In the genomic region with DNA sequence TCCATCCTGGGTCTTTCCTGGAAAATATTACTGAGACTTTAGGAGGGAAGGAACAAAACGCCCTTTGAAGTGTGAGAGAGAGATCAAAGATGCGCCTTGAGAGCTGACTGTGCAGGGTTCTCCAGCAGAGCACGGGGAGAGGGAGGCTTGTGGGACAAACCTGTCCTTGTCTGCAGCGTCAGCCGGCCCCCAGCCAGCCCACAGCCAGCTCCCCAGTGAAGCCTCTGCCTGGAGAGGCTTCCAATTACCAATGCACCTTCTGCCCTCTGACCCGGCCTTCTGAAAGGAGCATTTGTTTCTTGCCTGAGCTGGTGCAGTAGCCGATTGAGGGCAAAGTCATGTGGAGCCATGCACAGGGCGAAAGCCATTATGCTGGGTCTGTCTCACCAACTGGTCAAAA, we compare ENCODE assay signal across 23 cellular contexts.
"Had no signal": no experiment of that assay in that cellular context is flagged by ENCODE, and none has a peak within 500 bp of the region (broad histone marks: within the 10 kb centered on the region; RNA-seq: fewer than 3 reads in every experiment).

No MANE protein-coding gene starts in this region.

- H3K4me2 ChIP-seq: smooth muscle cell had no signal

- H3K27ac ChIP-seq: breast epithelium, gastroesophageal sphincter, prostate gland, suprapubic skin, upper lobe of left lung had no signal

- H3K4me3 Mint-ChIP-seq: activated CD8-positive, alpha-beta memory T cell treated with anti-CD3 and anti-CD28 coated beads, Interleukin-2, amount 10 ng/mL, durations not matched to agents 7 days and 5 days; activated naive CD8-positive, alpha-beta T cell treated with anti-CD3 and anti-CD28 coated beads, Interleukin-2, amount 10 ng/mL, durations not matched to agents 7 days and 5 days; dendritic cell treated with granulocyte-macrophage colony-stimulating factor and Interleukin-4, amounts not matched to agents 40 ng/mL and 50 ng/mL, for 4 days; stimulated activated naive CD8-positive, alpha-beta T cell treated with anti-CD3 and anti-CD28 coated beads, Interleukin-15, Interleukin-2, amounts not matched to agents 100 ng/mL and 50 ng/mL, for 24 hours; T-helper 2 cell treated with Interferon-gamma antibody and Interleukin-4, amounts not matched to agents 5 μg/mL and 100 μg/mL, for 36 hours had no signal

- FAIRE-seq: islet of Langerhans had no signal

- H3K27ac Mint-ChIP-seq: activated CD8-positive, alpha-beta memory T cell treated with anti-CD3 and anti-CD28 coated beads, Interleukin-2, amount 10 ng/mL, durations not matched to agents 7 days and 5 days; dendritic cell treated with granulocyte-macrophage colony-stimulating factor and Interleukin-4, amounts not matched to agents 40 ng/mL and 50 ng/mL, for 4 days; stimulated activated naive CD8-positive, alpha-beta T cell treated with anti-CD3 and anti-CD28 coated beads, Interleukin-15, Interleukin-2, amounts not matched to agents 100 ng/mL and 50 ng/mL, for 24 hours; T-helper 2 cell treated with Interferon-gamma antibody and Interleukin-4, amounts not matched to agents 5 μg/mL and 100 μg/mL, for 36 hours had no signal

- H3K4me1 ChIP-seq: breast epithelium, gastroesophageal sphincter, prostate gland, upper lobe of left lung had no signal

- H3K9me3 Mint-ChIP-seq: T-helper 2 cell treated with Interferon-gamma antibody and Interleukin-4, amounts not matched to agents 5 μg/mL and 100 μg/mL, for 36 hours had no signal

- H3K9me3 ChIP-seq: breast epithelium, gastroesophageal sphincter, prostate gland, suprapubic skin, upper lobe of left lung had no signal

- H3K36me3 ChIP-seq: breast epithelium, gastroesophageal sphincter, prostate gland, suprapubic skin, upper lobe of left lung had no signal

- DNase-seq: activated CD4-positive, CD25-positive, alpha-beta regulatory T cell treated with anti-CD3 and anti-CD28 coated beads, Interleukin-2, amount 50 U/mL, for 72 hours; activated CD8-positive, alpha-beta memory T cell treated with anti-CD3 and anti-CD28 coated beads, Interleukin-2, amount 10 ng/mL, durations not matched to agents 7 days and 5 days; activated effector memory CD4-positive, alpha-beta T cell treated with anti-CD3 and anti-CD28 coated beads, Interleukin-2, amount 50 U/mL, for 16 hours; activated naive CD8-positive, alpha-beta T cell treated with anti-CD3 and anti-CD28 coated beads, Interleukin-2, amount 10 ng/mL, durations not matched to agents 7 days and 5 days; activated T-cell treated with anti-CD3 and anti-CD28 coated beads, Interleukin-2, amount 50 U/mL, for 1 hour; cerebellar nuclear complex; mammary epithelial cell; naive B cell; right cardiac atrium; stimulated activated CD4-positive, alpha-beta T cell treated with anti-CD3 and anti-CD28 coated beads, Interleukin-4, amount 100 ng/mL, for 4 hours; stimulated activated CD8-positive, alpha-beta memory T cell treated with anti-CD3 and anti-CD28 coated beads, Interleukin-4, amount 100 ng/mL, for 48 hours; SW 1271; upper lobe of left lung had no signal

- ATAC-seq: activated CD8-positive, alpha-beta memory T cell treated with anti-CD3 and anti-CD28 coated beads, Interleukin-2, amount 10 ng/mL, durations not matched to agents 7 days and 5 days; gastroesophageal sphincter; left lobe of liver; right cardiac atrium had no signal

- H3K4me3 ChIP-seq: gastroesophageal sphincter, prostate gland, smooth muscle cell, suprapubic skin, upper lobe of left lung had no signal

- H3K27me3 ChIP-seq: breast epithelium, gastroesophageal sphincter, suprapubic skin, upper lobe of left lung had no signal
